8 cellular contexts compared by ENCODE assay signal in the genomic region with DNA sequence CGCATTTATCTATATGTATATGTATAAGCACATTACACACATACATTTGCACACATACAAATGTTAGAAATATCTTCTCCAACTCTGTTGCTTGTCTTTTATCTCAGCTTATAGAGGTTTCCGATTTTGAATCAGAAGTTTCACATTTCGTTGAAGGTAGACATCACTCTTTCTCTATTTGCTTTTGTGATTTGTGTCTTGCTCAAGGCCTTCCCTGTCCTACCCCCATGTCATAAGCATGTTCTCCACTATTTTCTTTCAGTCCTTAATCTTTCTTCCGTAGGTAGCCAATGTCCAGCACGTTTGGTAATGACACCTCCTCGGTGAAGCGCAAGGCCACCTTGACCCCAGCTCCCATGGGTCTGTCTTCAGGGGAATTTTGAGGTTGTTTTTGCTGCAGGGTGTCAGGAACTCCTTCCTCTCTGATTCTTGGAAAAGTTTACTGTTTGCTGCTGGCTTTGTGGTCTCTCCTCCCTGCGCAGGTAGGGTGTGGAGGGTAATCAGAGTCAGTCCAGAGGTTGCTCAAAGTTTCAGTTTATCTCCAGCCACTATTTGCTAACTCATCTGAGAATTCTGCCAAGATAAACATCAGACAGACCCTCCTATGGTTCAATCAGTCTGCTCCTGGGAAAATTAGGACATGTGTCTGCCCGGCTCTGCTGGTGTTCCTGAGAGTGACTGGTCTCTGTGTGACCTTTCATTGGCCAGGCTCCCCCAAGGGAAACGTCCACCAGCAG.
A peak's percentile ranks its signal among the peaks of the same experiment; 100 is the strongest.
DNase-seq lines count a peak whose midpoint lies in the region; ATAC-seq, FAIRE-seq and TF ChIP-seq lines count a peak whose summit lies in the region.
"Not testable (repeated sequence)": the region's sequence is repeated elsewhere in the genome, so short reads cannot be mapped to it uniquely, and the experiment has no call there.

No MANE protein-coding gene starts in this region.

- TF ChIP-seq CTCF in A549 (IDR thresholded peaks at IDR 0.05); liver (IDR thresholded peaks at IDR 0.05; ENCODE audit: low read depth, low read length, missing input control): not testable (repeated sequence)

- not testable (repeated sequence) for TF ChIP-seq EP300 in A549 (IDR thresholded peaks at IDR 0.05)

- H3K9ac ChIP-seq in liver (ENCODE audit: low read depth in 1 of 2, low read length in 2 of 2), result not testable (repeated sequence)

- H3K4me3 Mint-ChIP-seq in T-helper 2 cell treated with Interferon-gamma antibody and Interleukin-4, amounts not matched to agents 5 μg/mL and 100 μg/mL, for 36 hours, result peak overlapping the region; percentile 57
- peak overlapping the region; percentile 16 for H3K4me3 Mint-ChIP-seq in activated CD4-positive, alpha-beta memory T cell treated with anti-CD3 and anti-CD28 coated beads, Interleukin-2, amount 10 ng/mL, durations not matched to agents 7 days and 5 days
- peak overlapping the region; percentile 45 to 66 for H3K4me3 Mint-ChIP-seq in activated T-cell treated with anti-CD3 and anti-CD28 coated beads, Interleukin-2, amount 50 U/mL, for 72 hours
- H3K4me3 Mint-ChIP-seq in stimulated activated effector memory CD8-positive, alpha-beta T cell treated with anti-CD3 and anti-CD28 coated beads, Interleukin-12 subunit alpha, Interleukin-12 subunit beta, amount 100 ng/mL, for 72 hours, result not testable (repeated sequence)

- not testable (repeated sequence) for H3K9me3 ChIP-seq in A549; liver (ENCODE audit: control insufficient read depth in 4 of 4, low read length in 3 of 4)

- not testable (repeated sequence) for H3K4me1 Mint-ChIP-seq in T-helper 2 cell treated with Interferon-gamma antibody and Interleukin-4, amounts not matched to agents 5 μg/mL and 100 μg/mL, for 36 hours (ENCODE audit: low read depth); activated T-cell treated with anti-CD3 and anti-CD28 coated beads, Interleukin-2, amount 50 U/mL, for 72 hours (ENCODE audit: low read depth); stimulated activated effector memory CD8-positive, alpha-beta T cell treated with anti-CD3 and anti-CD28 coated beads, Interleukin-12 subunit alpha, Interleukin-12 subunit beta, amount 100 ng/mL, for 72 hours
- peaks cover 10% of the 10 kb centered on the region for H3K4me1 Mint-ChIP-seq in activated CD4-positive, alpha-beta memory T cell treated with anti-CD3 and anti-CD28 coated beads, Interleukin-2, amount 10 ng/mL, durations not matched to agents 7 days and 5 days

- H3K27me3 Mint-ChIP-seq in T-helper 2 cell treated with Interferon-gamma antibody and Interleukin-4, amounts not matched to agents 5 μg/mL and 100 μg/mL, for 36 hours (ENCODE audit: low read depth); activated CD4-positive, alpha-beta memory T cell treated with anti-CD3 and anti-CD28 coated beads, Interleukin-2, amount 10 ng/mL, durations not matched to agents 7 days and 5 days; activated T-cell treated with anti-CD3 and anti-CD28 coated beads, Interleukin-2, amount 50 U/mL, for 72 hours (ENCODE audit: low read depth): not testable (repeated sequence)

- H3K4me1 ChIP-seq in A549, result peaks cover 15% of the 10 kb centered on the region
- not testable (repeated sequence) for H3K4me1 ChIP-seq in liver (ENCODE audit: control insufficient read depth in 4 of 4, insufficient read depth in 4 of 4, low read length in 3 of 4)

- peak overlapping the region; percentile 56 for H3K4me2 ChIP-seq in A549

- ATAC-seq in A549 (peak; percentile 55 to 71; a peak in 5 of 6 replicates), left cardiac atrium (peak; percentile 20 to 23)
- ATAC-seq in activated T-cell treated with anti-CD3 and anti-CD28 coated beads, Interleukin-2, amount 50 U/mL, for 72 hours (replicated peaks in 1 of 2), result peak; percentile 80 to 81
- peak; percentile 67 to 88 for ATAC-seq in activated naive CD4-positive, alpha-beta T cell treated with anti-CD3 and anti-CD28 coated beads, Interleukin-2, amount 50 U/mL, for 72 hours
- ATAC-seq in stimulated activated effector memory CD8-positive, alpha-beta T cell treated with anti-CD3 and anti-CD28 coated beads, Interleukin-12 subunit alpha, Interleukin-12 subunit beta, amount 100 ng/mL, for 72 hours, result peak; percentile 81

- peak overlapping the region; percentile 82 for H3K27ac Mint-ChIP-seq in T-helper 2 cell treated with Interferon-gamma antibody and Interleukin-4, amounts not matched to agents 5 μg/mL and 100 μg/mL, for 36 hours
- H3K27ac Mint-ChIP-seq in activated CD4-positive, alpha-beta memory T cell treated with anti-CD3 and anti-CD28 coated beads, Interleukin-2, amount 10 ng/mL, durations not matched to agents 7 days and 5 days, result peak overlapping the region; percentile 53
- peak overlapping the region; percentile 11 for H3K27ac Mint-ChIP-seq in activated T-cell treated with anti-CD3 and anti-CD28 coated beads, Interleukin-2, amount 50 U/mL, for 72 hours
- not testable (repeated sequence) for H3K27ac Mint-ChIP-seq in activated naive CD4-positive, alpha-beta T cell treated with anti-CD3 and anti-CD28 coated beads, Interleukin-2, amount 50 U/mL, for 72 hours; stimulated activated effector memory CD8-positive, alpha-beta T cell treated with anti-CD3 and anti-CD28 coated beads, Interleukin-12 subunit alpha, Interleukin-12 subunit beta, amount 100 ng/mL, for 72 hours

- intact Hi-C loops in left cardiac atrium (cut with DNase I), result not testable (repeated sequence)

- not testable (repeated sequence) for H3K4me3 ChIP-seq in A549; liver (ENCODE audit: low read depth in 1 of 3, low read length in 3 of 3)

- not testable (repeated sequence) for H3K36me3 ChIP-seq in liver (ENCODE audit: control insufficient read depth in 4 of 4, insufficient read depth in 3 of 4, low read depth in 1 of 4, low read length in 3 of 4)

- not testable (repeated sequence) for H3K9me3 Mint-ChIP-seq in T-helper 2 cell treated with Interferon-gamma antibody and Interleukin-4, amounts not matched to agents 5 μg/mL and 100 μg/mL, for 36 hours; activated CD4-positive, alpha-beta memory T cell treated with anti-CD3 and anti-CD28 coated beads, Interleukin-2, amount 10 ng/mL, durations not matched to agents 7 days and 5 days; activated T-cell treated with anti-CD3 and anti-CD28 coated beads, Interleukin-2, amount 50 U/mL, for 72 hours; activated naive CD4-positive, alpha-beta T cell treated with anti-CD3 and anti-CD28 coated beads, Interleukin-2, amount 50 U/mL, for 72 hours; stimulated activated effector memory CD8-positive, alpha-beta T cell treated with anti-CD3 and anti-CD28 coated beads, Interleukin-12 subunit alpha, Interleukin-12 subunit beta, amount 100 ng/mL, for 72 hours

- FAIRE-seq in A549 (lab: Jason Lieb, UNC), result not testable (repeated sequence)

- peak in 1 of 2 experiments; percentile 12 for DNase-seq in A549 (ENCODE audit: low read depth in 1 of 2, low spot score in 1 of 2)
- peak; percentile 11 for DNase-seq in T-helper 2 cell treated with Interferon-gamma antibody and Interleukin-4, amounts not matched to agents 5 μg/mL and 100 μg/mL, for 36 hours (ENCODE audit: low spot score)
- DNase-seq in activated CD4-positive, alpha-beta memory T cell treated with anti-CD3 and anti-CD28 coated beads, Interleukin-2, amount 10 ng/mL, durations not matched to agents 7 days and 5 days; activated T-cell treated with anti-CD3 and anti-CD28 coated beads, Interleukin-2, amount 50 U/mL, for 72 hours; activated naive CD4-positive, alpha-beta T cell treated with anti-CD3 and anti-CD28 coated beads, Interleukin-2, amount 50 U/mL, for 72 hours (ENCODE audit: low spot score in 2 of 2); left cardiac atrium; stimulated activated effector memory CD8-positive, alpha-beta T cell treated with anti-CD3 and anti-CD28 coated beads, Interleukin-12 subunit alpha, Interleukin-12 subunit beta, amount 100 ng/mL, for 72 hours (ENCODE audit: low spot score in 2 of 2): not testable (repeated sequence)

- not testable (repeated sequence) for TF ChIP-seq RAD21 in A549 (conservative IDR thresholded peaks at IDR 0.05 in 1 of 2, IDR thresholded peaks at IDR 0.05 in 1 of 2); liver (IDR thresholded peaks at IDR 0.05)

- not testable (repeated sequence) for TF ChIP-seq POLR2A in A549 (IDR thresholded peaks at IDR 0.05; ENCODE audit: low read length)

- POLR2A ChIA-PET in A549 (lab: Yijun Ruan, JAX); activated CD4-positive, alpha-beta memory T cell treated with anti-CD3 and anti-CD28 coated beads, Interleukin-2, amount 10 ng/mL, durations not matched to agents 7 days and 5 days (lab: Charles Lee): not testable (repeated sequence)

- H3K36me3 Mint-ChIP-seq in T-helper 2 cell treated with Interferon-gamma antibody and Interleukin-4, amounts not matched to agents 5 μg/mL and 100 μg/mL, for 36 hours (ENCODE audit: low read depth); activated T-cell treated with anti-CD3 and anti-CD28 coated beads, Interleukin-2, amount 50 U/mL, for 72 hours (ENCODE audit: insufficient read depth in 2 of 2); activated naive CD4-positive, alpha-beta T cell treated with anti-CD3 and anti-CD28 coated beads, Interleukin-2, amount 50 U/mL, for 72 hours; stimulated activated effector memory CD8-positive, alpha-beta T cell treated with anti-CD3 and anti-CD28 coated beads, Interleukin-12 subunit alpha, Interleukin-12 subunit beta, amount 100 ng/mL, for 72 hours: not testable (repeated sequence)
- H3K36me3 Mint-ChIP-seq in activated CD4-positive, alpha-beta memory T cell treated with anti-CD3 and anti-CD28 coated beads, Interleukin-2, amount 10 ng/mL, durations not matched to agents 7 days and 5 days (ENCODE audit: low read depth), result peaks cover 11% of the 10 kb centered on the region

- H3K27me3 ChIP-seq in liver (ENCODE audit: control insufficient read depth in 4 of 4, insufficient read depth in 4 of 4, low read length in 3 of 4), result not testable (repeated sequence)

- H3K27ac ChIP-seq in A549, result peak overlapping the region; percentile 60 to 74; a peak in 5 of 6 replicates
- H3K27ac ChIP-seq in liver (ENCODE audit: low read depth in 1 of 2, low read length in 2 of 2), result peak overlapping the region; percentile 63 to 70

- 49% methylated on average over 8 of the region's 10 CpGs for WGBS in A549 (ENCODE audit: missing lambda C conversion rate)
- WGBS in liver, result 35% methylated on average over 7 of the region's 10 CpGs

- CTCF ChIA-PET in A549 (lab: Yijun Ruan, JAX); activated CD4-positive, alpha-beta memory T cell treated with anti-CD3 and anti-CD28 coated beads, Interleukin-2, amount 10 ng/mL, durations not matched to agents 7 days and 5 days (lab: Charles Lee): not testable (repeated sequence)

TF ChIP-seq in liver, 16 proteins besides CTCF, POLR2A, EP300 and RAD21 (continues in another document):
- peak; percentile 18 to 32 for TF ChIP-seq RXRA (IDR thresholded peaks at IDR 0.05)

Comparison
In these comparisons a context has a peak if more than half of its experiments do, and no peak if none do; other contexts are left out.
1. ATAC-seq: peak in every context shown above with its lines; median percentile 81 in stimulated activated effector memory CD8-positive, alpha-beta T cell treated with anti-CD3 and anti-CD28 coated beads, Interleukin-12 subunit alpha, Interleukin-12 subunit beta, amount 100 ng/mL, for 72 hours; 80 in activated T-cell treated with anti-CD3 and anti-CD28 coated beads, Interleukin-2, amount 50 U/mL, for 72 hours; 78 in activated naive CD4-positive, alpha-beta T cell treated with anti-CD3 and anti-CD28 coated beads, Interleukin-2, amount 50 U/mL, for 72 hours; 63 in A549; 22 in left cardiac atrium.